14 cellular contexts compared by ENCODE assay signal in genomic region chr19:1872807-1873523, GRCh38. TPM values are rescaled to one million over a fixed set of nuclear protein-coding genes. Genes with fewer than 3 reads are reported as not detected.
A peak's percentile ranks its signal among the peaks of the same experiment; 100 is the strongest.
DNase-seq lines count a peak whose midpoint lies in the region; ATAC-seq and TF ChIP-seq lines count a peak whose summit lies in the region.
"Had no signal": no experiment of that assay in that cellular context is flagged by ENCODE, and none has a peak within 500 bp of the region (broad histone marks: within the 10 kb centered on the region; RNA-seq: fewer than 3 reads in every experiment).

No MANE protein-coding gene starts in this region.

- peaks cover 30 to 31% of the 10 kb centered on the region in 2 donors for H3K4me1 Mint-ChIP-seq in natural killer cell treated with Interleukin-12 subunit alpha and Interleukin-12 subunit beta and Interleukin-15 and Interleukin-18, amount 100 ng/mL, for 72 hours (ENCODE audit: low read depth in 2 of 2)
- H3K4me1 Mint-ChIP-seq in endothelial cell (ENCODE audit: unreplicated experiment) = peaks cover 24% of the 10 kb centered on the region

- no peaks in the 10 kb centered on the region for H3K9me3 ChIP-seq in right atrium auricular region
- no peaks in the 10 kb centered on the region for H3K9me3 ChIP-seq in vagina
- H3K9me3 ChIP-seq: Caco-2 had no signal

- H3K4me3 Mint-ChIP-seq in natural killer cell treated with Interleukin-12 subunit alpha and Interleukin-12 subunit beta and Interleukin-15 and Interleukin-18, amount 100 ng/mL, for 72 hours = peak overlapping the region; percentile 4
- no peak overlapping the region for H3K4me3 Mint-ChIP-seq in endothelial cell (ENCODE audit: unreplicated experiment)

- TF ChIP-seq CTCF in right atrium auricular region (IDR thresholded peaks at IDR 0.05) (no peak), coronary artery (IDR thresholded peaks at IDR 0.05) (no peak), vagina (IDR thresholded peaks at IDR 0.05) (no peak), brain microvascular endothelial cell (IDR thresholded peaks at IDR 0.05; ENCODE audit: low read depth, low read length, missing control alignments) (no peak), endothelial cell (IDR thresholded peaks at IDR 0.05; ENCODE audit: unreplicated experiment) (no peak)

- H3K4me3 ChIP-seq in right atrium auricular region = peak overlapping the region in 1 of 2 donors; percentile 32
- peak overlapping the region; percentile 56 for H3K4me3 ChIP-seq in coronary artery
- H3K4me3 ChIP-seq in vagina = peak overlapping the region; percentile 1 to 37
- no peak overlapping the region for H3K4me3 ChIP-seq in brain microvascular endothelial cell (ENCODE audit: low read depth, low read length)

- H3K27me3 ChIP-seq in right atrium auricular region (no peaks in the 10 kb centered on the region), vagina (no peaks in the 10 kb centered on the region), brain microvascular endothelial cell (replicated peaks) (no peaks in the 10 kb centered on the region)

- H3K4me1 ChIP-seq in right atrium auricular region = peaks cover 0 to 46% of the 10 kb centered on the region in 2 donors
- H3K4me1 ChIP-seq in vagina = peaks cover 51% of the 10 kb centered on the region

- H3K27me3 Mint-ChIP-seq in natural killer cell treated with Interleukin-12 subunit alpha and Interleukin-12 subunit beta and Interleukin-15 and Interleukin-18, amount 100 ng/mL, for 72 hours = no peaks in the 10 kb centered on the region
- peaks cover 25% of the 10 kb centered on the region for H3K27me3 Mint-ChIP-seq in endothelial cell (ENCODE audit: unreplicated experiment)

- peak overlapping the region; percentile 95 to 96 for H3K27ac ChIP-seq in right atrium auricular region
- H3K27ac ChIP-seq in coronary artery = peak overlapping the region; percentile 68
- peak overlapping the region; percentile 48 for H3K27ac ChIP-seq in vagina
- no peak overlapping the region for H3K27ac ChIP-seq in brain microvascular endothelial cell

- in situ Hi-C loops in brain microvascular endothelial cell (cut with HindIII; ENCODE audit: low pct_ligation_motif_present, low sequenced_read_pairs) = no loop called here

- no peak for ATAC-seq in natural killer cell treated with Interleukin-12 subunit alpha and Interleukin-12 subunit beta and Interleukin-15 and Interleukin-18, amount 100 ng/mL, for 72 hours

- H3K36me3 Mint-ChIP-seq in natural killer cell treated with Interleukin-12 subunit alpha and Interleukin-12 subunit beta and Interleukin-15 and Interleukin-18, amount 100 ng/mL, for 72 hours = no peaks in the 10 kb centered on the region
- H3K36me3 Mint-ChIP-seq in endothelial cell (ENCODE audit: low read depth, unreplicated experiment) = peaks cover 3% of the 10 kb centered on the region

- peak overlapping the region; percentile 28 to 37 for H3K27ac Mint-ChIP-seq in natural killer cell treated with Interleukin-12 subunit alpha and Interleukin-12 subunit beta and Interleukin-15 and Interleukin-18, amount 100 ng/mL, for 72 hours
- H3K27ac Mint-ChIP-seq in endothelial cell (ENCODE audit: unreplicated experiment) = no peak overlapping the region

- no peak for DNase-seq in right atrium auricular region (ENCODE audit: low spot score)
- DNase-seq in cardiac septum (ENCODE audit: low spot score) = no peak
- DNase-seq in coronary artery (ENCODE audit: low spot score) = no peak
- no peak for DNase-seq in natural killer cell treated with Interleukin-12 subunit alpha and Interleukin-12 subunit beta and Interleukin-15 and Interleukin-18, amount 100 ng/mL, for 72 hours (ENCODE audit: low spot score)
- DNase-seq in vagina (ENCODE audit: extremely low spot score in 2 of 2) = no peak
- DNase-seq in posterior vena cava (ENCODE audit: low spot score) = no peak
- DNase-seq in brain microvascular endothelial cell = no peak
- DNase-seq in endothelial cell (ENCODE audit: low spot score) = no peak
- DNase-seq: activated CD8-positive, alpha-beta memory T cell treated with anti-CD3 and anti-CD28 coated beads, Interleukin-2, amount 50 U/mL, for 48 hours; Caco-2; NCI-H1930; SHP77 treated with DMSO at 0.1 percent for 48 hours; stimulated activated CD4-positive, alpha-beta T cell treated with anti-CD3 and anti-CD28 coated beads, Interleukin-4, amount 100 ng/mL, for 1 hour had no signal

- H3K36me3 ChIP-seq in right atrium auricular region = peaks cover 4% of the 10 kb centered on the region
- H3K36me3 ChIP-seq in vagina = no peaks in the 10 kb centered on the region
- H3K36me3 ChIP-seq in brain microvascular endothelial cell (replicated peaks) = peaks cover 7% of the 10 kb centered on the region

- intact Hi-C loops in cardiac septum (cut with DNase I) (no loop called here), vagina (cut with DNase I) (loop anchor here (10.0 kb wide), 1 partner anchor 142 kb away; the partner anchor contains the start of gene BTBD2), posterior vena cava (cut with DNase I) (no loop called here)

- no peak for TF ChIP-seq POLR2A in vagina (IDR thresholded peaks at IDR 0.05)

- H3K9me3 Mint-ChIP-seq in natural killer cell treated with Interleukin-12 subunit alpha and Interleukin-12 subunit beta and Interleukin-15 and Interleukin-18, amount 100 ng/mL, for 72 hours = no peaks in the 10 kb centered on the region
- no peaks in the 10 kb centered on the region for H3K9me3 Mint-ChIP-seq in endothelial cell (ENCODE audit: unreplicated experiment)
- H3K9me3 Mint-ChIP-seq: H9 had no signal

RNA-seq across cellular contexts. Expression of gene KLF16, which starts 9.6 kb away (rescaled TPM):
- total RNA-seq in right atrium auricular region (1 to 10 TPM; 4.4 to 5.6 TPM), cardiac septum (14.1 TPM), vagina (7.6 TPM), posterior vena cava (10 to 100 TPM in 1 of 2 donors, 1 to 10 TPM in 1; 9.4 to 16.2 TPM), endothelial cell (ENCODE audit: unreplicated experiment) (19.9 TPM)
- 10 to 100 TPM; 18.0 to 49.8 TPM for total RNA-seq in natural killer cell treated with Interleukin-12 subunit alpha and Interleukin-12 subunit beta and Interleukin-15 and Interleukin-18, amount 100 ng/mL, for 72 hours

RNA-seq across cellular contexts. Expression of gene ABHD17A, which starts 12.3 kb away (rescaled TPM):
- total RNA-seq in right atrium auricular region (10 to 100 TPM; 92.6 to 99.5 TPM), cardiac septum (61.1 TPM), vagina (83.0 TPM), posterior vena cava (10 to 100 TPM; 49.9 to 51.4 TPM), endothelial cell (ENCODE audit: unreplicated experiment) (283 TPM)
- 100 to 1,000 TPM; 127 to 132 TPM for total RNA-seq in natural killer cell treated with Interleukin-12 subunit alpha and Interleukin-12 subunit beta and Interleukin-15 and Interleukin-18, amount 100 ng/mL, for 72 hours

RNA-seq across cellular contexts. Expression of gene REXO1, which starts 24.7 kb away (rescaled TPM):
- 10 to 100 TPM in 1 of 2 donors, 1 to 10 TPM in 1; 9.6 to 12.1 TPM for total RNA-seq in right atrium auricular region
- 16.7 TPM for total RNA-seq in cardiac septum
- total RNA-seq in natural killer cell treated with Interleukin-12 subunit alpha and Interleukin-12 subunit beta and Interleukin-15 and Interleukin-18, amount 100 ng/mL, for 72 hours = 100 to 1,000 TPM in 1 of 2 donors, 10 to 100 TPM in 1; 69.1 to 103 TPM
- total RNA-seq in vagina = 19.9 TPM
- total RNA-seq in posterior vena cava = 10 to 100 TPM; 22.8 to 27.4 TPM
- total RNA-seq in endothelial cell (ENCODE audit: unreplicated experiment) = 48.1 TPM

RNA-seq across cellular contexts. Expression of gene ADAT3, which starts 32.2 kb away (rescaled TPM):
- total RNA-seq in right atrium auricular region (1 to 10 TPM; 1.7 to 4.0 TPM), cardiac septum (2.1 TPM), vagina (5.2 TPM), posterior vena cava (1 to 10 TPM; 3.0 to 3.6 TPM), endothelial cell (ENCODE audit: unreplicated experiment) (10.5 TPM)
- total RNA-seq in natural killer cell treated with Interleukin-12 subunit alpha and Interleukin-12 subunit beta and Interleukin-15 and Interleukin-18, amount 100 ng/mL, for 72 hours = 10 to 100 TPM in 1 of 2 donors, 1 to 10 TPM in 1; 7.5 to 13.3 TPM

RNA-seq across cellular contexts. Expression of gene SCAMP4, which starts 32.2 kb away (rescaled TPM):
- 10 to 100 TPM; 35.0 to 42.1 TPM for total RNA-seq in right atrium auricular region
- 14.9 TPM for total RNA-seq in cardiac septum
- 10 to 100 TPM; 34.8 to 66.2 TPM for total RNA-seq in natural killer cell treated with Interleukin-12 subunit alpha and Interleukin-12 subunit beta and Interleukin-15 and Interleukin-18, amount 100 ng/mL, for 72 hours
- 51.3 TPM for total RNA-seq in vagina
- total RNA-seq in posterior vena cava = 10 to 100 TPM; 35.6 to 36.6 TPM
- total RNA-seq in endothelial cell (ENCODE audit: unreplicated experiment) = 71.8 TPM
